8 cellular contexts compared by ENCODE assay signal in genomic region chr15:74901612-74902063, GRCh38. TPM values are rescaled to one million over a fixed set of nuclear protein-coding genes. Genes with fewer than 3 reads are reported as not detected.
A peak's percentile ranks its signal among the peaks of the same experiment; 100 is the strongest.
DNase-seq lines count a peak whose midpoint lies in the region; ATAC-seq and TF ChIP-seq lines count a peak whose summit lies in the region.

No MANE protein-coding gene starts in this region.

- peaks cover 7% of the 10 kb centered on the region; the same call in 1 of the 2 replicates for H3K79me2 ChIP-seq in OCI-LY1 (ENCODE audit: insufficient read depth, low read length)

- peaks cover 76% of the 10 kb centered on the region for H3K36me3 ChIP-seq in OCI-LY1 (ENCODE audit: insufficient read depth, low read length)
- H3K36me3 ChIP-seq in thyroid gland: peaks cover 21 to 37% of the 10 kb centered on the region in 2 donors

- H3K9me3 Mint-ChIP-seq in neural crest cell: no peaks in the 10 kb centered on the region

- H3K4me1 Mint-ChIP-seq in neural crest cell: peaks cover 30% of the 10 kb centered on the region

- H3K27me3 Mint-ChIP-seq in neural crest cell (ENCODE audit: low read depth): no peaks in the 10 kb centered on the region

- H2AFZ ChIP-seq in OCI-LY1 (ENCODE audit: low read length): no peak overlapping the region

- H3K4me1 ChIP-seq in OCI-LY1 (ENCODE audit: insufficient read depth, low read length, severe bottlenecking) (peaks cover 29% of the 10 kb centered on the region), thyroid gland (peaks cover 3 to 17% of the 10 kb centered on the region in 2 donors)

- no peak overlapping the region for H3K9ac ChIP-seq in OCI-LY1 (ENCODE audit: low read length)

- no peaks in the 10 kb centered on the region for H3K27me3 ChIP-seq in OCI-LY1 (ENCODE audit: insufficient read depth, low read length)
- H3K27me3 ChIP-seq in thyroid gland: no peaks in the 10 kb centered on the region

- H3K4me2 ChIP-seq in OCI-LY1 (ENCODE audit: low read length): no peak overlapping the region

- no peaks in the 10 kb centered on the region for H4K20me1 ChIP-seq in OCI-LY1 (ENCODE audit: insufficient read depth, low read length)

- ATAC-seq in esophagus mucosa (peak; percentile 73), GM21528 (IDR thresholded peaks at IDR 0.05; ENCODE audit: low FRiP score, unreplicated experiment) (no peak)

- intact Hi-C loops in thyroid gland (cut with DNase I): loop anchor here (2.0 to 10.0 kb wide), 2 partner anchors 53 to 121 kb away; partner anchors contain the start of gene RPP25

- TF ChIP-seq CTCF in AG09319 (IDR thresholded peaks at IDR 0.05; ENCODE audit: low read depth, low read length) (peak; percentile 86), OCI-LY1 (IDR thresholded peaks at IDR 0.05; ENCODE audit: low read length) (peak; percentile 92), neural crest cell (conservative IDR thresholded peaks at IDR 0.05) (peak; percentile 97), thyroid gland (IDR thresholded peaks at IDR 0.05) (peak; percentile 81 to 94 (median 90))

- peaks cover 24% of the 10 kb centered on the region for H3K36me3 Mint-ChIP-seq in neural crest cell (ENCODE audit: low read depth)

- H3F3A ChIP-seq in OCI-LY1 (ENCODE audit: insufficient read depth, low read length): no peaks in the 10 kb centered on the region; the same call in 1 of the 2 replicates

- H3K27ac ChIP-seq in OCI-LY1 (ENCODE audit: low read depth, low read length, poor library complexity, severe bottlenecking): peak overlapping the region; percentile 73
- H3K27ac ChIP-seq in thyroid gland: no peak overlapping the region

- H3K9me2 ChIP-seq in OCI-LY1 (ENCODE audit: low read depth, low read length): no peaks in the 10 kb centered on the region

- no peak overlapping the region for H3K4me3 ChIP-seq in OCI-LY1 (ENCODE audit: low read depth, low read length, poor library complexity, severe bottlenecking)
- no peak overlapping the region for H3K4me3 ChIP-seq in thyroid gland (replicated peaks in 1 of 3)

- H3K4me3 Mint-ChIP-seq in neural crest cell: peak overlapping the region; percentile 80

- H3K9me3 ChIP-seq in OCI-LY1 (ENCODE audit: low read length) (no peaks in the 10 kb centered on the region), thyroid gland (no peaks in the 10 kb centered on the region)

- no peak overlapping the region for H3K27ac Mint-ChIP-seq in neural crest cell (ENCODE audit: unreplicated experiment)

- DNase-seq in AG09319 (ENCODE audit: extremely low read depth, low read depth) (no peak), GM19238 (ENCODE audit: insufficient read length, low spot score) (peak; percentile 60), neural crest cell (ENCODE audit: low read depth, low spot score) (peak; percentile 59), thyroid gland (peak; percentile 51 to 53)
- peak; percentile 30 for DNase-seq in activated CD8-positive, alpha-beta memory T cell treated with anti-CD3 and anti-CD28 coated beads, Interleukin-2, amount 50 U/mL, for 24 hours (ENCODE audit: extremely low read depth)

- WGBS in thyroid gland, 2 donors: 18% methylated on average over 5 of the region's 5 CpGs

- no peak for TF ChIP-seq POLR2A in thyroid gland (IDR thresholded peaks at IDR 0.05)

RNA-seq across cellular contexts. Expression of gene FAM219B, which starts 5.0 kb away (rescaled TPM):
- 62.5 TPM for total RNA-seq in esophagus mucosa
- total RNA-seq in neural crest cell: 128 and 138 TPM in 2 replicates
- 100 to 1,000 TPM in 1 of 4 donors, 10 to 100 TPM in 3; 72.1 to 136 (median 88.2) TPM for total RNA-seq in thyroid gland

RNA-seq across cellular contexts. Expression of gene MPI, which starts 11.8 kb away (rescaled TPM):
- total RNA-seq in esophagus mucosa (28.2 TPM), neural crest cell (42.6 and 43.8 TPM in 2 replicates), thyroid gland (10 to 100 TPM; 72.2 to 91.1 (median 88.5) TPM)

RNA-seq across cellular contexts. Expression of gene SCAMP2, which starts 28.5 kb away (rescaled TPM):
- 102 TPM for total RNA-seq in esophagus mucosa
- 40.4 and 42.0 TPM in 2 replicates for total RNA-seq in neural crest cell
- total RNA-seq in thyroid gland: 100 to 1,000 TPM in 2 of 4 donors, 10 to 100 TPM in 2; 59.3 to 129 (median 104) TPM

RNA-seq across cellular contexts. Expression of gene COX5A, which starts 36.2 kb away (rescaled TPM):
- total RNA-seq in esophagus mucosa (229 TPM), neural crest cell (239 and 246 TPM in 2 replicates), thyroid gland (100 to 1,000 TPM; 103 to 235 (median 166) TPM)

RNA-seq across cellular contexts. Expression of gene RPP25, which starts 54.9 kb away (rescaled TPM):
- total RNA-seq in esophagus mucosa (4.0 TPM), neural crest cell (6.2 and 6.3 TPM in 2 replicates), thyroid gland (10 to 100 TPM; 14.2 to 23.1 (median 16.4) TPM)
